In the genomic region with DNA sequence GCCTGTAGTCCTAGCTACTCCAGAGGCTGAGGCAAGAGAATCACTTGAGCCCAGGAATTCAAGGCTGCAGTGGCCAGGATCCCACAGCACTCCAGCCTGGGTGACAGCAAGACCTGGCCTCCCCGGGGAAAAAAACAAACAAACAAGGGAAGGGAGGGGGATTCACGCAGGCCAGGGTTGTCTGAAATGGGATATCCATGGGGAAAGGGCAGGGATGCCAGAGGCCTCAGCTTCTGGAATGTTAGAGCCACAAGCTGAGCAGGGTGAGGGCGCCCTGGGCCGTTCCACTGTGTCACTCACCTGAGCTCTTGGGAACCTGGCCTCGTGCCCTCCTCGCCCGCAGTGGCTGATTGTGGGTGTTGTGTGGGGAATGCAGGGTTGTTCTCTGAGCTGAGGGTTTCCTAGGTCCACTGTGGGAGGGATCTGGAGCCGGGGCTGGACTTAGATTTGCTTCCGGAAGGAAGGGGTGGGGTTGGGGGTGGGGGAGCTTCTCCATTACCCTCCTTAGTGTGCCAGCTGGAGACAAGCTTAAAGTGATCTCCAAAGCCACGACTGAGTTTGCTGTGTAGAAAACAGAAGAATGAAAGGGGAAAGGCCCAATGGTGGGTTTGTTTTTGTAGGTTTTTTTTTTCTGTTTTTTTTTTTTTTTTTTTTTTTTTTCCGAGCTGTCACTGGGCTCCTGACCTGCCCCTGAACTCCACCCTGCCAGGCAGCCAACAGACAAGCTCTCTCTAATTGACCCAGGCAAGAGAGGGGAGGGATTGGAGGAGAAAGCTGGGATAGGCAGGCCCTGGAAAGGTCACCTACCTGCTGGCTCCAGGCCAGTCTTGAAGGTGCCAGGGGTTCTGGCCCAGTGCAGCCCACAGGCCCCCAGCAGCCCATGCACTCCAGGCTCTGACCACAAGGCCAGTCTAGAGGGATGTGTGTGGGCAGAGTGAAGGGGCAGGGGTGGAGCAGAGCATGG, we compare ENCODE assay signal across 1 cellular context.
A peak's percentile ranks its signal among the peaks of the same experiment; 100 is the strongest.
TF ChIP-seq lines count a peak whose summit lies in the region.

A gene (minus strand): TSS at position 414 of the 964 bp plus-strand sequence. CDS start 1,189 bp downstream, outside the sequence.

TF ChIP-seq in HepG2, 621 proteins besides CTCF, POLR2A, EP300 and RAD21 (continued from another document and continues in another):
- no peak for TF ChIP-seq ZNF24 (IDR thresholded peaks at IDR 0.05)
- peak; percentile 69; the same call in 1 of the 2 replicates for TF ChIP-seq ZFY (CRISPR knock-in tag; IDR thresholded peaks at IDR 0.05)
- no peak for TF ChIP-seq ZNF652 (CRISPR knock-in tag; IDR thresholded peaks at IDR 0.05; ENCODE audit: borderline replicate concordance, low read depth)
- TF ChIP-seq PAWR (CRISPR knock-in tag; IDR thresholded peaks at IDR 0.05; ENCODE audit: borderline replicate concordance) = no peak
- no peak for TF ChIP-seq ZBTB38 (CRISPR knock-in tag; IDR thresholded peaks at IDR 0.05)
- TF ChIP-seq TRIM24 (CRISPR knock-in tag; IDR thresholded peaks at IDR 0.05) = no peak
- peak; percentile 73; the same call in 1 of the 2 replicates for TF ChIP-seq NR1H2 (CRISPR knock-in tag; IDR thresholded peaks at IDR 0.05; ENCODE audit: borderline replicate concordance, low read depth)
- no peak for TF ChIP-seq SIN3B (IDR thresholded peaks at IDR 0.05; ENCODE audit: low read length)
- TF ChIP-seq ZSCAN12 (CRISPR knock-in tag; IDR thresholded peaks at IDR 0.05) = no peak
- TF ChIP-seq, protein P1, sequence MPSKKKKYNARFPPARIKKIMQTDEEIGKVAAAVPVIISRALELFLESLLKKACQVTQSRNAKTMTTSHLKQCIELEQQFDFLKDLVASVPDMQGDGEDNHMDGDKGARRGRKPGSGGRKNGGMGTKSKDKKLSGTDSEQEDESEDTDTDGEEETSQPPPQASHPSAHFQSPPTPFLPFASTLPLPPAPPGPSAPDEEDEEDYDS (CRISPR knock-in tag; IDR thresholded peaks at IDR 0.05) = peak; percentile 74; the same call in 1 of the 2 replicates
- TF ChIP-seq, protein P2, sequence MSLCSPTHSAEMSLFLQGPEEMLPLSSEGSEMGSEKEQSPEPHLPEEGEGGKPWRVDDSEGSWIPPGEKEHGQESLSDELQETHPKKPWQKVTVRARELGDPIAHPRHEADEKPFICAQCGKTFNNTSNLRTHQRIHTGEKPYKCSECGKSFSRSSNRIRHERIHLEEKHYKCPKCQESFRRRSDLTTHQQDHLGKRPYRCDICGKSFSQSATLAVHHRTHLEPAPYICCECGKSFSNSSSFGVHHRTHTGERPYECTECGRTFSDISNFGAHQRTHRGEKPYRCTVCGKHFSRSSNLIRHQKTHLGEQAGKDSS (CRISPR knock-in tag; IDR thresholded peaks at IDR 0.05; ENCODE audit: borderline replicate concordance, low read depth) = peak; percentile 19; the same call in 1 of the 2 replicates
- TF ChIP-seq ZNF460 (CRISPR knock-in tag; IDR thresholded peaks at IDR 0.05; ENCODE audit: borderline replicate concordance) = no peak
- peak; percentile 14; the same call in 1 of the 2 replicates for TF ChIP-seq ARNTL (CRISPR knock-in tag; IDR thresholded peaks at IDR 0.05)
- no peak; the same call in 1 of the 2 replicates for TF ChIP-seq ZNF225 (CRISPR knock-in tag; IDR thresholded peaks at IDR 0.05)
- TF ChIP-seq, protein P3, sequence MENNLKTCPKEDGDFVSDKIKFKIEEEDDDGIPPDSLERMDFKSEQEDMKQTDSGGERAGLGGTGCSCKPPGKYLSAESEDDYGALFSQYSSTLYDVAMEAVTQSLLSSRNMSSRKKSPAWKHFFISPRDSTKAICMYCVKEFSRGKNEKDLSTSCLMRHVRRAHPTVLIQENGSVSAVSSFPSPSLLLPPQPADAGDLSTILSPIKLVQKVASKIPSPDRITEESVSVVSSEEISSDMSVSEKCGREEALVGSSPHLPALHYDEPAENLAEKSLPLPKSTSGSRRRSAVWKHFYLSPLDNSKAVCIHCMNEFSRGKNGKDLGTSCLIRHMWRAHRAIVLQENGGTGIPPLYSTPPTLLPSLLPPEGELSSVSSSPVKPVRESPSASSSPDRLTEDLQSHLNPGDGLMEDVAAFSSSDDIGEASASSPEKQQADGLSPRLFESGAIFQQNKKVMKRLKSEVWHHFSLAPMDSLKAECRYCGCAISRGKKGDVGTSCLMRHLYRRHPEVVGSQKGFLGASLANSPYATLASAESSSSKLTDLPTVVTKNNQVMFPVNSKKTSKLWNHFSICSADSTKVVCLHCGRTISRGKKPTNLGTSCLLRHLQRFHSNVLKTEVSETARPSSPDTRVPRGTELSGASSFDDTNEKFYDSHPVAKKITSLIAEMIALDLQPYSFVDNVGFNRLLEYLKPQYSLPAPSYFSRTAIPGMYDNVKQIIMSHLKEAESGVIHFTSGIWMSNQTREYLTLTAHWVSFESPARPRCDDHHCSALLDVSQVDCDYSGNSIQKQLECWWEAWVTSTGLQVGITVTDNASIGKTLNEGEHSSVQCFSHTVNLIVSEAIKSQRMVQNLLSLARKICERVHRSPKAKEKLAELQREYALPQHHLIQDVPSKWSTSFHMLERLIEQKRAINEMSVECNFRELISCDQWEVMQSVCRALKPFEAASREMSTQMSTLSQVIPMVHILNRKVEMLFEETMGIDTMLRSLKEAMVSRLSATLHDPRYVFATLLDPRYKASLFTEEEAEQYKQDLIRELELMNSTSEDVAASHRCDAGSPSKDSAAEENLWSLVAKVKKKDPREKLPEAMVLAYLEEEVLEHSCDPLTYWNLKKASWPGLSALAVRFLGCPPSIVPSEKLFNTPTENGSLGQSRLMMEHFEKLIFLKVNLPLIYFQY (CRISPR knock-in tag; IDR thresholded peaks at IDR 0.05; ENCODE audit: borderline replicate concordance) = peak; percentile 13; the same call in 1 of the 2 replicates
- no peak for TF ChIP-seq ZNF138 (CRISPR knock-in tag; IDR thresholded peaks at IDR 0.05; ENCODE audit: low read depth)
- TF ChIP-seq FOXK2 (IDR thresholded peaks at IDR 0.05) = no peak
- TF ChIP-seq IKZF1 (IDR thresholded peaks at IDR 0.05) = no peak
- TF ChIP-seq SP140L (CRISPR knock-in tag; IDR thresholded peaks at IDR 0.05; ENCODE audit: borderline replicate concordance) = no peak
- no peak for TF ChIP-seq AGO1 (IDR thresholded peaks at IDR 0.05; ENCODE audit: low read depth, low read length, poor library complexity, severe bottlenecking)
- TF ChIP-seq NBN (conservative IDR thresholded peaks at IDR 0.05) = no peak; the same call in 1 of the 2 replicates
- peak; percentile 84 for TF ChIP-seq NR2C2 (CRISPR knock-in tag; IDR thresholded peaks at IDR 0.05; ENCODE audit: borderline replicate concordance)
- no peak for TF ChIP-seq MBNL3 (CRISPR knock-in tag; conservative IDR thresholded peaks at IDR 0.05)
- TF ChIP-seq NFKBIZ (CRISPR knock-in tag; IDR thresholded peaks at IDR 0.05) = peak; percentile 82
- peak; percentile 67; the same call in 1 of the 2 replicates for TF ChIP-seq MZF1 (CRISPR knock-in tag; IDR thresholded peaks at IDR 0.05; ENCODE audit: borderline replicate concordance)
- TF ChIP-seq, protein P4, sequence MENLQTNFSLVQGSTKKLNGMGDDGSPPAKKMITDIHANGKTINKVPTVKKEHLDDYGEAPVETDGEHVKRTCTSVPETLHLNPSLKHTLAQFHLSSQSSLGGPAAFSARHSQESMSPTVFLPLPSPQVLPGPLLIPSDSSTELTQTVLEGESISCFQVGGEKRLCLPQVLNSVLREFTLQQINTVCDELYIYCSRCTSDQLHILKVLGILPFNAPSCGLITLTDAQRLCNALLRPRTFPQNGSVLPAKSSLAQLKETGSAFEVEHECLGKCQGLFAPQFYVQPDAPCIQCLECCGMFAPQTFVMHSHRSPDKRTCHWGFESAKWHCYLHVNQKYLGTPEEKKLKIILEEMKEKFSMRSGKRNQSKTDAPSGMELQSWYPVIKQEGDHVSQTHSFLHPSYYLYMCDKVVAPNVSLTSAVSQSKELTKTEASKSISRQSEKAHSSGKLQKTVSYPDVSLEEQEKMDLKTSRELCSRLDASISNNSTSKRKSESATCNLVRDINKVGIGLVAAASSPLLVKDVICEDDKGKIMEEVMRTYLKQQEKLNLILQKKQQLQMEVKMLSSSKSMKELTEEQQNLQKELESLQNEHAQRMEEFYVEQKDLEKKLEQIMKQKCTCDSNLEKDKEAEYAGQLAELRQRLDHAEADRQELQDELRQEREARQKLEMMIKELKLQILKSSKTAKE (CRISPR knock-in tag; IDR thresholded peaks at IDR 0.05; ENCODE audit: borderline replicate concordance) = no peak; the same call in 1 of the 2 replicates
- TF ChIP-seq HCFC1 (IDR thresholded peaks at IDR 0.05; ENCODE audit: low read depth, low read length) = no peak
- peak; percentile 14; the same call in 1 of the 2 replicates for TF ChIP-seq NR2F2 (IDR thresholded peaks at IDR 0.05; ENCODE audit: borderline replicate concordance, low read depth)
- TF ChIP-seq FOXO1 (CRISPR knock-in tag; IDR thresholded peaks at IDR 0.05) = peak; percentile 67; the same call in 1 of the 2 replicates
- TF ChIP-seq ZNF44 (CRISPR knock-in tag; IDR thresholded peaks at IDR 0.05) = peak; percentile 97; the same call in 1 of the 2 replicates
- no peak for TF ChIP-seq ZNF264 (CRISPR knock-in tag; IDR thresholded peaks at IDR 0.05)
- TF ChIP-seq MTF1 (CRISPR knock-in tag; IDR thresholded peaks at IDR 0.05) = no peak
- TF ChIP-seq ZNF367 (CRISPR knock-in tag; IDR thresholded peaks at IDR 0.05; ENCODE audit: borderline replicate concordance) = no peak
- TF ChIP-seq, protein P5, sequence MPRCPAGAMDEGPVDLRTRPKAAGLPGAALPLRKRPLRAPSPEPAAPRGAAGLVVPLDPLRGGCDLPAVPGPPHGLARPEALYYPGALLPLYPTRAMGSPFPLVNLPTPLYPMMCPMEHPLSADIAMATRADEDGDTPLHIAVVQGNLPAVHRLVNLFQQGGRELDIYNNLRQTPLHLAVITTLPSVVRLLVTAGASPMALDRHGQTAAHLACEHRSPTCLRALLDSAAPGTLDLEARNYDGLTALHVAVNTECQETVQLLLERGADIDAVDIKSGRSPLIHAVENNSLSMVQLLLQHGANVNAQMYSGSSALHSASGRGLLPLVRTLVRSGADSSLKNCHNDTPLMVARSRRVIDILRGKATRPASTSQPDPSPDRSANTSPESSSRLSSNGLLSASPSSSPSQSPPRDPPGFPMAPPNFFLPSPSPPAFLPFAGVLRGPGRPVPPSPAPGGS (CRISPR knock-in tag; IDR thresholded peaks at IDR 0.05) = no peak; the same call in none of the 2 replicates
- TF ChIP-seq, protein P6, sequence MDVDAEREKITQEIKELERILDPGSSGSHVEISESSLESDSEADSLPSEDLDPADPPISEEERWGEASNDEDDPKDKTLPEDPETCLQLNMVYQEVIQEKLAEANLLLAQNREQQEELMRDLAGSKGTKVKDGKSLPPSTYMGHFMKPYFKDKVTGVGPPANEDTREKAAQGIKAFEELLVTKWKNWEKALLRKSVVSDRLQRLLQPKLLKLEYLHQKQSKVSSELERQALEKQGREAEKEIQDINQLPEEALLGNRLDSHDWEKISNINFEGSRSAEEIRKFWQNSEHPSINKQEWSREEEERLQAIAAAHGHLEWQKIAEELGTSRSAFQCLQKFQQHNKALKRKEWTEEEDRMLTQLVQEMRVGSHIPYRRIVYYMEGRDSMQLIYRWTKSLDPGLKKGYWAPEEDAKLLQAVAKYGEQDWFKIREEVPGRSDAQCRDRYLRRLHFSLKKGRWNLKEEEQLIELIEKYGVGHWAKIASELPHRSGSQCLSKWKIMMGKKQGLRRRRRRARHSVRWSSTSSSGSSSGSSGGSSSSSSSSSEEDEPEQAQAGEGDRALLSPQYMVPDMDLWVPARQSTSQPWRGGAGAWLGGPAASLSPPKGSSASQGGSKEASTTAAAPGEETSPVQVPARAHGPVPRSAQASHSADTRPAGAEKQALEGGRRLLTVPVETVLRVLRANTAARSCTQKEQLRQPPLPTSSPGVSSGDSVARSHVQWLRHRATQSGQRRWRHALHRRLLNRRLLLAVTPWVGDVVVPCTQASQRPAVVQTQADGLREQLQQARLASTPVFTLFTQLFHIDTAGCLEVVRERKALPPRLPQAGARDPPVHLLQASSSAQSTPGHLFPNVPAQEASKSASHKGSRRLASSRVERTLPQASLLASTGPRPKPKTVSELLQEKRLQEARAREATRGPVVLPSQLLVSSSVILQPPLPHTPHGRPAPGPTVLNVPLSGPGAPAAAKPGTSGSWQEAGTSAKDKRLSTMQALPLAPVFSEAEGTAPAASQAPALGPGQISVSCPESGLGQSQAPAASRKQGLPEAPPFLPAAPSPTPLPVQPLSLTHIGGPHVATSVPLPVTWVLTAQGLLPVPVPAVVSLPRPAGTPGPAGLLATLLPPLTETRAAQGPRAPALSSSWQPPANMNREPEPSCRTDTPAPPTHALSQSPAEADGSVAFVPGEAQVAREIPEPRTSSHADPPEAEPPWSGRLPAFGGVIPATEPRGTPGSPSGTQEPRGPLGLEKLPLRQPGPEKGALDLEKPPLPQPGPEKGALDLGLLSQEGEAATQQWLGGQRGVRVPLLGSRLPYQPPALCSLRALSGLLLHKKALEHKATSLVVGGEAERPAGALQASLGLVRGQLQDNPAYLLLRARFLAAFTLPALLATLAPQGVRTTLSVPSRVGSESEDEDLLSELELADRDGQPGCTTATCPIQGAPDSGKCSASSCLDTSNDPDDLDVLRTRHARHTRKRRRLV (CRISPR knock-in tag; IDR thresholded peaks at IDR 0.05) = no peak; the same call in 1 of the 2 replicates
